Comparison of ENCODE assay signal across 15 cellular contexts in genomic region chr1:99650773-99651437, GRCh38. TPM values are rescaled to one million over a fixed set of nuclear protein-coding genes. Genes with fewer than 3 reads are reported as not detected.
A peak's percentile ranks its signal among the peaks of the same experiment; 100 is the strongest.
DNase-seq lines count a peak whose midpoint lies in the region; ATAC-seq, FAIRE-seq and TF ChIP-seq lines count a peak whose summit lies in the region.
"Had no signal": no experiment of that assay in that cellular context is flagged by ENCODE, and none has a peak within 500 bp of the region (broad histone marks: within the 10 kb centered on the region; RNA-seq: fewer than 3 reads in every experiment).

No MANE protein-coding gene starts in this region.

- H3K79me2 ChIP-seq in H1 (ENCODE audit: control insufficient read depth in 1 of 2, insufficient read depth in 2 of 2, low read length in 2 of 2) (no peaks in the 10 kb centered on the region), mesendoderm (ENCODE audit: control insufficient read depth, insufficient read depth, low read length) (no peaks in the 10 kb centered on the region)

- intact Hi-C loops in heart right ventricle (cut with DNase I), result loop anchor here in 1 of 10 donors (2.0 kb wide), 1 partner anchor 30 kb away; no protein-coding TSS in a partner anchor
- intact Hi-C loops in Right ventricle myocardium inferior (cut with DNase I), result no loop called here
- intact Hi-C loops in vagina (cut with DNase I), result no loop called here

- H3K9me3 ChIP-seq in heart right ventricle (no peaks in the 10 kb centered on the region), H1 (ENCODE audit: insufficient read depth in 2 of 2, low read depth in 1 of 2, low read length in 1 of 2) (no peaks in the 10 kb centered on the region), vagina (no peaks in the 10 kb centered on the region)

- H2BK20ac ChIP-seq in H1 (ENCODE audit: low read length), result no peak overlapping the region

- no peak overlapping the region for H2AFZ ChIP-seq in H1 (ENCODE audit: low read length)

- TF ChIP-seq RAD21 in H1 (IDR thresholded peaks at IDR 0.05 in 1 of 2, conservative IDR thresholded peaks at IDR 0.05 in 1 of 2; ENCODE audit: low read depth in 2 of 2, low read length in 2 of 2), result no peak

- H3K4me3 ChIP-seq in heart right ventricle (peak overlapping the region in 8 of 10 donors; percentile 11 to 75 (median 62)), H1 (ENCODE audit: extremely low read depth in 1 of 4, insufficient read depth in 2 of 4, low read depth in 3 of 4, low read length in 4 of 4) (no peak overlapping the region), mesendoderm (ENCODE audit: low read length) (no peak overlapping the region), vagina (no peak overlapping the region)
- H3K4me3 ChIP-seq: coronary artery had no signal

- H3K27me3 ChIP-seq in heart right ventricle (no peaks in the 10 kb centered on the region), H1 (replicated peaks in 1 of 4; ENCODE audit: control insufficient read depth in 3 of 4, extremely low read depth in 1 of 4, insufficient read depth in 3 of 4, low read length in 3 of 4) (no peaks in the 10 kb centered on the region), mesendoderm (ENCODE audit: insufficient read depth, low read length, poor library complexity) (no peaks in the 10 kb centered on the region), vagina (no peaks in the 10 kb centered on the region)

- H3K23ac ChIP-seq in H1 (ENCODE audit: insufficient read length) (no peak overlapping the region), mesendoderm (ENCODE audit: low read length) (no peak overlapping the region)

- H3K23me2 ChIP-seq in H1 (ENCODE audit: low read depth, low read length), result no peaks in the 10 kb centered on the region

- no peak overlapping the region for H3K9ac ChIP-seq in H1 (replicated peaks in 1 of 4; ENCODE audit: extremely low read depth in 1 of 4, low read depth in 3 of 4, low read length in 3 of 4)
- no peak overlapping the region for H3K9ac ChIP-seq in mesendoderm (ENCODE audit: low read length)

- peaks cover 0 to 9% (median 0%) of the 10 kb centered on the region in 9 donors for H3K36me3 ChIP-seq in heart right ventricle
- no peaks in the 10 kb centered on the region for H3K36me3 ChIP-seq in H1 (ENCODE audit: control insufficient read depth in 2 of 4, insufficient read depth in 4 of 4, low read length in 3 of 4)
- H3K36me3 ChIP-seq in mesendoderm (ENCODE audit: control insufficient read depth, insufficient read depth, low read length), result no peaks in the 10 kb centered on the region
- no peaks in the 10 kb centered on the region for H3K36me3 ChIP-seq in vagina

- no peak overlapping the region for H4K8ac ChIP-seq in H1 (ENCODE audit: extremely low read depth, insufficient read depth, low read length)
- H4K8ac ChIP-seq in mesendoderm (ENCODE audit: low read depth, low read length), result no peak overlapping the region

- no peak overlapping the region for H3K4ac ChIP-seq in H1 (replicated peaks; ENCODE audit: insufficient read length, low read depth, low read length)
- H3K4ac ChIP-seq in mesendoderm (ENCODE audit: low read depth, low read length), result peak overlapping the region; percentile 52

- POLR2A ChIA-PET in H1 (lab: Charles Lee; ENCODE audit: partially characterized antibody), result no interaction called here
- POLR2A ChIA-PET in RWPE1 (lab: Yijun Ruan, JAX; ENCODE audit: low non-redundant PET), result no interaction called here

- DNase-seq in heart right ventricle (no peak), Right ventricle myocardium inferior (ENCODE audit: missing footprints) (no peak), H1 (ENCODE audit: low read depth in 1 of 2, low spot score in 2 of 2) (no peak), mesendoderm (peak; percentile 56), vagina (ENCODE audit: extremely low spot score in 2 of 2) (no peak), RWPE1 (ENCODE audit: low spot score) (no peak), GF-D8 (lab: John Stamatoyannopoulos, UW) (no peak), mesenteric fat pad (ENCODE audit: low spot score) (no peak)
- DNase-seq: activated CD8-positive, alpha-beta memory T cell treated with anti-CD3 and anti-CD28 coated beads, Interleukin-2, amount 50 U/mL, for 4 hours; kidney glomerular epithelial cell; small intestine; substantia nigra had no signal

- H3K27ac ChIP-seq in heart right ventricle (peak overlapping the region; percentile 19 to 99 (median 94)), H1 (ENCODE audit: low read depth, low read length) (no peak overlapping the region), mesendoderm (ENCODE audit: low read depth, low read length) (no peak overlapping the region), vagina (peak overlapping the region; percentile 53), RWPE1 (no peak overlapping the region)

- peak overlapping the region; percentile 30; the same call in 1 of the 2 replicates for H2BK12ac ChIP-seq in H1 (ENCODE audit: low read depth, low read length)

- H3K4me1 ChIP-seq in heart right ventricle (peaks cover 0 to 79% (median 53%) of the 10 kb centered on the region in 9 donors), H1 (replicated peaks in 1 of 4; ENCODE audit: control insufficient read depth in 3 of 4, insufficient read depth in 4 of 4, low read length in 3 of 4) (peaks cover 2 to 20% (median 10%) of the 10 kb centered on the region in 4 experiments; a peak in 6 of 7 replicates), mesendoderm (ENCODE audit: control insufficient read depth, low read depth, low read length) (peaks cover 2% of the 10 kb centered on the region), vagina (peaks cover 30% of the 10 kb centered on the region)

- no peak overlapping the region for H2BK15ac ChIP-seq in H1 (ENCODE audit: low read length)
- no peak overlapping the region for H2BK15ac ChIP-seq in mesendoderm (replicated peaks; ENCODE audit: low read depth)

- H2BK120ac ChIP-seq in H1 (replicated peaks; ENCODE audit: low read depth, low read length) (no peak overlapping the region), mesendoderm (ENCODE audit: low read depth, low read length) (no peak overlapping the region)

- no peaks in the 10 kb centered on the region for H4K20me1 ChIP-seq in H1 (replicated peaks in 1 of 2; ENCODE audit: control insufficient read depth in 1 of 2, insufficient read depth in 2 of 2, low read length in 2 of 2)

- H3K56ac ChIP-seq in H1 (replicated peaks; ENCODE audit: insufficient read length, low read depth, low read length), result no peak overlapping the region
- no peak overlapping the region for H3K56ac ChIP-seq in mesendoderm (ENCODE audit: low read length)

- no peak overlapping the region for H4K5ac ChIP-seq in H1 (ENCODE audit: insufficient read length, low read depth, low read length)
- H4K5ac ChIP-seq in mesendoderm (ENCODE audit: low read length), result no peak overlapping the region

- H3K79me1 ChIP-seq in H1 (ENCODE audit: low read depth, low read length) (no peaks in the 10 kb centered on the region), mesendoderm (ENCODE audit: low read length) (no peaks in the 10 kb centered on the region)

- CTCF ChIA-PET in H1 (lab: Charles Lee; ENCODE audit: partially characterized antibody), result interaction anchor here (0.8 to 1.8 kb wide), 5 partner anchors 15 to 423 kb away, joined by 3 to 5 read pairs (median 4); no protein-coding TSS in a partner anchor
- CTCF ChIA-PET in RWPE1 (lab: Yijun Ruan, JAX), result no interaction called here

- H3K18ac ChIP-seq in H1 (ENCODE audit: extremely low read depth, low read length) (no peak overlapping the region), mesendoderm (ENCODE audit: low read length) (peak overlapping the region; percentile 39)

- TF ChIP-seq POLR2A in H1 (IDR thresholded peaks at IDR 0.05; ENCODE audit: control extremely low read depth in 1 of 2, low read depth in 2 of 2, low read length in 2 of 2), result no peak
- no peak for TF ChIP-seq POLR2A in vagina (IDR thresholded peaks at IDR 0.05)

- no peak for ATAC-seq in heart right ventricle
- ATAC-seq in Right ventricle myocardium inferior, result no peak
- ATAC-seq: natural killer cell treated with Interleukin-12 subunit alpha and Interleukin-12 subunit beta and Interleukin-15 and Interleukin-18, amount 100 ng/mL, for 72 hours had no signal

- WGBS in heart right ventricle, 2 donors, result 31 to 34% methylated on average over 3 of the region's 3 CpGs
- 61% methylated on average over 3 of the region's 3 CpGs; no CpG with 5 or more reads in 1 of the 2 experiments for WGBS in H1 (ENCODE audit: extremely low coverage in 1 of 2, insufficient coverage in 1 of 2, insufficient read length in 1 of 2, insufficient replicate concordance in 2 of 2, low coverage in 1 of 2, low lambda C conversion rate in 2 of 2, missing lambda C conversion rate in 1 of 2), 2 experiments
- WGBS in mesendoderm (ENCODE audit: extremely low coverage, insufficient coverage, low lambda C conversion rate), result no CpG with 5 or more reads among the region's 3 CpGs

- no peak overlapping the region for H3K4me2 ChIP-seq in H1 (ENCODE audit: insufficient read depth in 1 of 2, low read depth in 2 of 2, low read length in 2 of 2)
- H3K4me2 ChIP-seq in mesendoderm (ENCODE audit: low read length), result no peak overlapping the region

- no peak overlapping the region for H3K14ac ChIP-seq in H1 (ENCODE audit: insufficient read length)

- no peak for TF ChIP-seq CTCF in heart right ventricle (IDR thresholded peaks at IDR 0.05)
- TF ChIP-seq CTCF in H1 (IDR thresholded peaks at IDR 0.05; ENCODE audit: control extremely low read depth in 1 of 3, insufficient read depth in 1 of 3, low read depth in 1 of 3, low read length in 3 of 3), result no peak
- TF ChIP-seq CTCF in vagina (IDR thresholded peaks at IDR 0.05), result no peak
- TF ChIP-seq CTCF in RWPE1 (conservative IDR thresholded peaks at IDR 0.05; ENCODE audit: low read depth), result no peak

- H2AK5ac ChIP-seq in H1 (ENCODE audit: low read depth, low read length) (no peak overlapping the region), mesendoderm (ENCODE audit: low read length) (no peak overlapping the region)

- H4K91ac ChIP-seq in H1 (replicated peaks; ENCODE audit: insufficient read length, low read length), result no peak overlapping the region

- FAIRE-seq in H1 (lab: Jason Lieb, UNC), result no peak
- FAIRE-seq: small intestine had no signal

- TF ChIP-seq EP300 in H1 (IDR thresholded peaks at IDR 0.05; ENCODE audit: borderline replicate concordance in 1 of 2, low read depth in 2 of 2, low read length in 2 of 2), result no peak

- H2BK5ac ChIP-seq in H1 (ENCODE audit: low read depth, low read length) (no peak overlapping the region), mesendoderm (ENCODE audit: low read length) (no peak overlapping the region)

RNA-seq across cellular contexts. Expression of gene PALMD, which starts 5.0 kb away (rescaled TPM):
- total RNA-seq in heart right ventricle (100 to 1,000 TPM in 7 of 10 donors, 10 to 100 TPM in 3; 82.5 to 173 (median 121) TPM), Right ventricle myocardium inferior (122 TPM), vagina (39.5 TPM), mesenteric fat pad (212 TPM)
- polyA plus RNA-seq in heart right ventricle (100 to 1,000 TPM in 1 of 2 donors, 10 to 100 TPM in 1; 81.2 to 194 TPM), H1 (2011; rRNA removed) (not detected in 2 replicates)
- total RNA-seq in H1 (2021; fragmentation: NEBNext Ultra II Directional; extraction: Animal tissue kit (Norgen Biotek cat#: 25700)), result not detected in 2 replicates
- polyA plus RNA-seq in H1 (2011; cell fraction: cytosol; rRNA removed), result not detected
- not detected for polyA plus RNA-seq in H1 (2011; cell fraction: nucleus; rRNA removed)
- polyA plus RNA-seq in H1 (2012, experiment 1 of 2), result not detected in 4 replicates
- polyA plus RNA-seq in H1 (2012, experiment 2 of 2), result not detected
- 0.06 TPM for polyA plus RNA-seq in H1 (2013, experiment 1 of 2)
- polyA plus RNA-seq in H1 (2013, experiment 2 of 2), result 0.02 TPM
- polyA minus RNA-seq in H1 (2011; rRNA and poly(A)+ RNA removed), result not detected in 2 replicates
- not detected for polyA minus RNA-seq in H1 (2011; cell fraction: cytosol; rRNA and poly(A)+ RNA removed)
- polyA minus RNA-seq in H1 (2011; cell fraction: nucleus; rRNA and poly(A)+ RNA removed), result not detected
- 0.04 TPM for polyA plus RNA-seq in mesendoderm (2013, experiment 1 of 2)
- polyA plus RNA-seq in mesendoderm (2013, experiment 2 of 2), result 0.10 TPM
- total RNA-seq: A673; natural killer cell treated with Interleukin-12 subunit alpha and Interleukin-12 subunit beta and Interleukin-15 and Interleukin-18, amount 100 ng/mL, for 72 hours had no signal

Comparison
In these comparisons a context has a peak if more than half of its experiments do, and no peak if none do; other contexts are left out.
1. H3K27ac ChIP-seq: peak in heart right ventricle (10 of 10) and vagina (single experiment); none in H1 (single experiment), mesendoderm (single experiment) and RWPE1 (single experiment).
2. H3K4me3 ChIP-seq: peak in heart right ventricle (8 of 10); none in H1 (0 of 4), mesendoderm (single experiment) and vagina (0 of 2).
3. RNA of gene PALMD, which starts 5.0 kb away (total RNA-seq): 212 TPM in mesenteric fat pad (single experiment), 82.5 to 173 TPM in heart right ventricle, 122 TPM in Right ventricle myocardium inferior (single experiment) and 39.5 TPM in vagina (single experiment); not detected in H1; every median in the first group is over 10 times any median in the second.